In genomic region chr1:9900142-9901043, GRCh38 we compare ENCODE assay signal across 8 cellular contexts. TPM values are rescaled to one million over a fixed set of nuclear protein-coding genes. Genes with fewer than 3 reads are reported as not detected.
A peak's percentile ranks its signal among the peaks of the same experiment; 100 is the strongest.
DNase-seq lines count a peak whose midpoint lies in the region; ATAC-seq and TF ChIP-seq lines count a peak whose summit lies in the region.

No MANE protein-coding gene starts in this region.

- peak overlapping the region; percentile 3 for H3K4me3 Mint-ChIP-seq in activated naive CD4-positive, alpha-beta T cell treated with anti-CD3 and anti-CD28 coated beads for 36 hours

- ATAC-seq in lung (ENCODE audit: insufficient read depth, low FRiP score), result peak; percentile 79
- ATAC-seq in upper lobe of right lung, result peak; percentile 93
- no peak for ATAC-seq in HG03342 (IDR thresholded peaks at IDR 0.05; ENCODE audit: unreplicated experiment)
- no peak for ATAC-seq in HG02884 (IDR thresholded peaks at IDR 0.05; ENCODE audit: unreplicated experiment)

- no peaks in the 10 kb centered on the region for H3K9me3 ChIP-seq in adrenal gland (replicated peaks in 1 of 3)
- no peaks in the 10 kb centered on the region for H3K9me3 ChIP-seq in lung (ENCODE audit: control insufficient read depth in 2 of 2, insufficient read depth in 1 of 2, low read length in 1 of 2)
- no peaks in the 10 kb centered on the region for H3K9me3 ChIP-seq in upper lobe of right lung

- DNase-seq in activated naive CD4-positive, alpha-beta T cell treated with anti-CD3 and anti-CD28 coated beads for 36 hours, result peak; percentile 13
- no peak for DNase-seq in activated naive CD4-positive, alpha-beta T cell treated with Interleukin-2 at 50 U/mL for 16 hours
- peak; percentile 36 to 78 (median 53) for DNase-seq in adrenal gland
- peak; percentile 87 for DNase-seq in lung (ENCODE audit: low spot score)
- DNase-seq in upper lobe of right lung, result peak; percentile 90
- no peak for DNase-seq in NCI-H146 (lab: John Stamatoyannopoulos, UW)

- peak overlapping the region in 1 of 4 donors; percentile 20 for H3K4me3 ChIP-seq in adrenal gland
- no peak overlapping the region for H3K4me3 ChIP-seq in lung
- peak overlapping the region; percentile 34 for H3K4me3 ChIP-seq in upper lobe of right lung

- no peaks in the 10 kb centered on the region for H3K36me3 Mint-ChIP-seq in activated naive CD4-positive, alpha-beta T cell treated with anti-CD3 and anti-CD28 coated beads for 36 hours (ENCODE audit: low read depth)

- intact Hi-C loops in activated naive CD4-positive, alpha-beta T cell treated with anti-CD3 and anti-CD28 coated beads for 36 hours (cut with micrococcal nuclease), result loop anchor here (5.0 kb wide), 1 partner anchor 248 kb away; the partner anchor contains the start of gene PIK3CD
- intact Hi-C loops in adrenal gland (cut with DNase I), result no loop called here
- intact Hi-C loops in upper lobe of right lung (cut with DNase I), result no loop called here

- no peaks in the 10 kb centered on the region for H3K9me3 Mint-ChIP-seq in activated naive CD4-positive, alpha-beta T cell treated with anti-CD3 and anti-CD28 coated beads for 36 hours

- no peak for TF ChIP-seq POLR2A in adrenal gland (IDR thresholded peaks at IDR 0.05)

- CTCF ChIA-PET in activated naive CD4-positive, alpha-beta T cell treated with anti-CD3 and anti-CD28 coated beads for 36 hours (lab: Charles Lee), result interaction anchor here (0.8 to 1.1 kb wide), 3 partner anchors 23 to 74 kb away, joined by 3 read pairs; no protein-coding TSS in a partner anchor

- H3K27me3 ChIP-seq in adrenal gland (no peaks in the 10 kb centered on the region), lung (ENCODE audit: control insufficient read depth, insufficient read depth) (no peaks in the 10 kb centered on the region), upper lobe of right lung (no peaks in the 10 kb centered on the region)

- H3K4me1 Mint-ChIP-seq in activated naive CD4-positive, alpha-beta T cell treated with anti-CD3 and anti-CD28 coated beads for 36 hours (ENCODE audit: low read depth), result peaks cover 39% of the 10 kb centered on the region

- H3K27ac ChIP-seq in adrenal gland, result peak overlapping the region in 2 of 5 donors; percentile 69 to 75
- H3K27ac ChIP-seq in lung (ENCODE audit: low read depth in 1 of 2, low read length in 1 of 2), result peak overlapping the region; percentile 68 to 92
- peak overlapping the region; percentile 80 for H3K27ac ChIP-seq in upper lobe of right lung

- H3K36me3 ChIP-seq in adrenal gland (replicated peaks in 1 of 2) (no peaks in the 10 kb centered on the region), lung (ENCODE audit: control insufficient read depth in 2 of 2, insufficient read depth in 2 of 2, low read length in 2 of 2) (no peaks in the 10 kb centered on the region), upper lobe of right lung (no peaks in the 10 kb centered on the region)

- TF ChIP-seq CTCF in adrenal gland (IDR thresholded peaks at IDR 0.05) (peak in 2 of 6 experiments; percentile 18 to 32), lung (IDR thresholded peaks at IDR 0.05; ENCODE audit: control extremely low read depth, extremely low read depth) (no peak), upper lobe of right lung (IDR thresholded peaks at IDR 0.05) (no peak)

- 57 to 68% (median 65%) methylated on average over 16 to 18 of the region's 18 CpGs for WGBS in adrenal gland, 4 donors
- 29 to 34% methylated on average over 18 of the region's 18 CpGs for WGBS in lung, 2 donors

- H3K27me3 Mint-ChIP-seq in activated naive CD4-positive, alpha-beta T cell treated with anti-CD3 and anti-CD28 coated beads for 36 hours (ENCODE audit: low read depth), result no peaks in the 10 kb centered on the region

- H3K4me1 ChIP-seq in adrenal gland (replicated peaks in 1 of 2) (peaks cover 7 to 22% of the 10 kb centered on the region in 2 donors), lung (ENCODE audit: control insufficient read depth in 2 of 2, insufficient read depth in 2 of 2, low read length in 2 of 2) (peaks cover 11 to 23% of the 10 kb centered on the region in 2 donors), upper lobe of right lung (peaks cover 29% of the 10 kb centered on the region)

- no peak overlapping the region for H3K27ac Mint-ChIP-seq in activated naive CD4-positive, alpha-beta T cell treated with anti-CD3 and anti-CD28 coated beads for 36 hours

RNA-seq across cellular contexts. Expression of gene CTNNBIP1, which starts 9.7 kb away (rescaled TPM):
- total RNA-seq in activated naive CD4-positive, alpha-beta T cell treated with anti-CD3 and anti-CD28 coated beads for 36 hours, result 10 to 100 TPM in 1 of 2 experiments, 1 to 10 TPM in 1; 9.5 to 10.3 TPM
- 10 to 100 TPM; 12.5 to 26.9 (median 19.9) TPM for total RNA-seq in adrenal gland
- 10 to 100 TPM in 1 of 3 donors, 1 to 10 TPM in 2; 6.8 to 12.0 (median 8.0) TPM for polyA plus RNA-seq in adrenal gland
- 10 to 100 TPM; 31.4 to 57.1 TPM for total RNA-seq in lung
- polyA plus RNA-seq in lung, result 10 to 100 TPM; 31.2 to 33.1 TPM
- 47.6 TPM for total RNA-seq in upper lobe of right lung

RNA-seq across cellular contexts. Expression of gene LZIC, which starts 42.8 kb away (rescaled TPM):
- 10 to 100 TPM; 26.1 to 27.0 TPM for total RNA-seq in activated naive CD4-positive, alpha-beta T cell treated with anti-CD3 and anti-CD28 coated beads for 36 hours
- 10 to 100 TPM; 22.3 to 35.9 (median 30.3) TPM for total RNA-seq in adrenal gland
- polyA plus RNA-seq in adrenal gland, result 10 to 100 TPM in 2 of 3 donors, 1 to 10 TPM in 1; 6.5 to 42.9 (median 13.3) TPM
- total RNA-seq in lung, result 10 to 100 TPM; 23.8 to 54.6 TPM
- 10 to 100 TPM; 10.8 to 16.6 TPM for polyA plus RNA-seq in lung
- 29.1 TPM for total RNA-seq in upper lobe of right lung

RNA-seq across cellular contexts. Expression of gene NMNAT1, which starts 42.9 kb away (rescaled TPM):
- total RNA-seq in activated naive CD4-positive, alpha-beta T cell treated with anti-CD3 and anti-CD28 coated beads for 36 hours, result 1 to 10 TPM; 7.5 to 8.0 TPM
- 10 to 100 TPM in 6 of 8 donors, 1 to 10 TPM in 2; 7.5 to 18.3 (median 11.7) TPM for total RNA-seq in adrenal gland
- 10 to 100 TPM in 1 of 3 donors, 1 to 10 TPM in 2; 5.6 to 19.7 (median 8.1) TPM for polyA plus RNA-seq in adrenal gland
- total RNA-seq in lung, result 1 to 10 TPM; 7.9 to 8.6 TPM
- 1 to 10 TPM; 4.1 to 5.7 TPM for polyA plus RNA-seq in lung
- 9.1 TPM for total RNA-seq in upper lobe of right lung

Comparison
In these comparisons a context has a peak if more than half of its experiments do, and no peak if none do; other contexts are left out.
1. DNase-seq: peak in activated naive CD4-positive, alpha-beta T cell treated with anti-CD3 and anti-CD28 coated beads for 36 hours (single experiment), adrenal gland (7 of 7), lung (single experiment) and upper lobe of right lung (single experiment); none in activated naive CD4-positive, alpha-beta T cell treated with Interleukin-2 at 50 U/mL for 16 hours (single experiment) and NCI-H146 (single experiment).
2. ATAC-seq: peak in lung (single experiment) and upper lobe of right lung (single experiment); none in HG03342 (single experiment) and HG02884 (single experiment).